In genomic region chr15:80619677-80620076, GRCh38 we compare ENCODE assay signal across 11 cellular contexts.
DNase-seq lines count a peak whose midpoint lies in the region; ATAC-seq, FAIRE-seq and TF ChIP-seq lines count a peak whose summit lies in the region.
"Had no signal": no experiment of that assay in that cellular context is flagged by ENCODE, and none has a peak within 500 bp of the region (broad histone marks: within the 10 kb centered on the region; RNA-seq: fewer than 3 reads in every experiment).

No MANE protein-coding gene starts in this region.

- TF ChIP-seq CTCF in mucosa of descending colon (IDR thresholded peaks at IDR 0.05): no peak

- no peak for TF ChIP-seq POLR2A in GM12892 (IDR thresholded peaks at IDR 0.05; ENCODE audit: low read depth, low read length)

- ATAC-seq in mucosa of descending colon: peak; percentile 58
- ATAC-seq in GM18517 (IDR thresholded peaks at IDR 0.05; ENCODE audit: unreplicated experiment): no peak
- no peak for ATAC-seq in GM21367 (IDR thresholded peaks at IDR 0.05; ENCODE audit: unreplicated experiment)

- H3K4me1 ChIP-seq in mucosa of descending colon (ENCODE audit: low read depth): no peaks in the 10 kb centered on the region
- H3K4me1 ChIP-seq: SJCRH30 had no signal

- no peak overlapping the region for H3K4me3 ChIP-seq in mucosa of descending colon
- H3K4me3 ChIP-seq: SJCRH30 had no signal

- DNase-seq in DMS153 treated with DMSO at 0.1 percent for 48 hours (lab: John Stamatoyannopoulos, UW; ENCODE audit: unreplicated experiment) (peak; percentile 29), NCI-H446 (lab: John Stamatoyannopoulos, UW) (peak; percentile 38 to 51), mucosa of descending colon (peak in 1 of 3 donors; percentile 41), GM12892 (ENCODE audit: insufficient read length) (no peak)
- no peak for DNase-seq in stimulated activated CD4-positive, alpha-beta T cell treated with anti-CD3 and anti-CD28 coated beads, Interleukin-12 subunit alpha, Interleukin-12 subunit beta, amount 100 ng/mL, for 4 hours
- DNase-seq: activated T-cell treated with anti-CD3 and anti-CD28 coated beads for 4 hours, SJCRH30 had no signal

- intact Hi-C loops in mucosa of descending colon (cut with DNase I, micrococcal nuclease): no loop called here

- H3K36me3 ChIP-seq in mucosa of descending colon (ENCODE audit: low read depth): no peaks in the 10 kb centered on the region
- H3K36me3 ChIP-seq: SJCRH30 had no signal

- H3K9me3 ChIP-seq in mucosa of descending colon: peaks cover 9% of the 10 kb centered on the region
- H3K9me3 ChIP-seq: SJCRH30 had no signal

- peak; percentile 57 for FAIRE-seq in endometrium (lab: Jason Lieb, UNC)
- FAIRE-seq in GM12892 (lab: Jason Lieb, UNC): no peak
- FAIRE-seq: GM19239 had no signal

Comparison
In these comparisons a context has a peak if more than half of its experiments do, and no peak if none do; other contexts are left out.
1. DNase-seq: peak in DMS153 treated with DMSO at 0.1 percent for 48 hours (single experiment) and NCI-H446 (2 of 2); none in stimulated activated CD4-positive, alpha-beta T cell treated with anti-CD3 and anti-CD28 coated beads, Interleukin-12 subunit alpha, Interleukin-12 subunit beta, amount 100 ng/mL, for 4 hours (single experiment) and GM12892 (single experiment).